1 cellular context compared by ENCODE assay signal in the genomic region with DNA sequence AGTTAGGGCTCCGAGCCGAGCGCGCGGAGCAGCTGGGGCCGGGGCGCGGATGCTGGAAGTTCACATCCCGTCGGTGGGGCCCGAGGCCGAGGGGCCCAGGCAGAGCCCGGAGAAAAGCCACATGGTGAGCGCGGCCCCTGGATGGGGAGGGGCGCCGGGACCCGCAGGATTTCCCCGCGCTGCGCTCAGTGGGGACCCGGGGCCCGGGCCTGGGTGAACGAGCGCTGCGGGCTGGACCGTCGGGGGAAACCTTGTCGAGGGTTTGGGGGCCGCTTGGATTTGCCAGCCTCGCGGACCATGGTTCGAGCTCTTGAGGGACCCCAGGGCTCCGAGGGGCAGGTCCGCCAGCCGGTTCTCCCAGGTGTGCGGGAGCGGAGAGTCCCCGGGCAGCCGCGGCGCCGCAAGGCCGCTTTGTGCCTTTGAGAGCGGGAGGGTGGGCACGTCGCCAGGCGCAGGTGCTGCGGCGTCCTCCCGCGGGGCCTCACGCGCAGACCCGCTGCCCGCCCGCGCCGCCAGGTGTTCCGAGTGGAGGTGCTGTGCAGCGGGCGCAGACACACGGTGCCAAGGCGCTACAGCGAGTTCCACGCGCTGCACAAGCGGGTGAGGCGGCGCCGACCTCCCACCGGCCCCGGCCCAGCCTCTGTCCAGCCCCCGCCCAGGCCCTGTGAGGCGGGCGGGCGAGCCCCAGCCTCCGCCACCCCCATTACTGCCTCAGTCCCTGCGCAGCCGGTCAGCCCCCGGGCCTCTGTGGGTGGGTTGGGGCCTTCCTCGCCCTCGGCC.
A peak's percentile ranks its signal among the peaks of the same experiment; 100 is the strongest.
TF ChIP-seq lines count a peak whose summit lies in the region.

A gene (plus strand): TSS at position 5 of the 780 bp plus-strand sequence. CDS start 45 bp downstream, at position 50.

TF ChIP-seq in HepG2, 621 proteins besides CTCF, POLR2A, EP300 and RAD21 (continued from another document):
- 0 out of 2 replicates have a peak, but pooled peaks have one; percentile 35 for TF ChIP-seq MAF1 (CRISPR knock-in tag; IDR thresholded peaks at IDR 0.05; ENCODE audit: borderline replicate concordance)
- peak; percentile 72 for TF ChIP-seq POLR2G (IDR thresholded peaks at IDR 0.05; ENCODE audit: low read depth, low read length)
- 0 out of 2 replicates have a peak, but pooled peaks have one; percentile 38 for TF ChIP-seq ZNF790 (CRISPR knock-in tag; IDR thresholded peaks at IDR 0.05; ENCODE audit: borderline replicate concordance)
- TF ChIP-seq ZSCAN25 (CRISPR knock-in tag; IDR thresholded peaks at IDR 0.05): 0 out of 2 replicates have a peak, but pooled peaks have one; percentile 38
- peak; percentile 70 for TF ChIP-seq HDAC1 (CRISPR knock-in tag; IDR thresholded peaks at IDR 0.05)
- peak; percentile 44; the same call in 1 of the 2 replicates for TF ChIP-seq SPEN (CRISPR knock-in tag; IDR thresholded peaks at IDR 0.05; ENCODE audit: low read depth)
- peak; percentile 15; the same call in 1 of the 2 replicates for TF ChIP-seq HOXD1 (CRISPR knock-in tag; IDR thresholded peaks at IDR 0.05)
- TF ChIP-seq SAP130 (CRISPR knock-in tag; IDR thresholded peaks at IDR 0.05; ENCODE audit: low read depth): peak; percentile 40
- peak; percentile 46; the same call in 1 of the 2 replicates for TF ChIP-seq ZNF441 (CRISPR knock-in tag; IDR thresholded peaks at IDR 0.05; ENCODE audit: borderline replicate concordance)
- TF ChIP-seq, protein P1, sequence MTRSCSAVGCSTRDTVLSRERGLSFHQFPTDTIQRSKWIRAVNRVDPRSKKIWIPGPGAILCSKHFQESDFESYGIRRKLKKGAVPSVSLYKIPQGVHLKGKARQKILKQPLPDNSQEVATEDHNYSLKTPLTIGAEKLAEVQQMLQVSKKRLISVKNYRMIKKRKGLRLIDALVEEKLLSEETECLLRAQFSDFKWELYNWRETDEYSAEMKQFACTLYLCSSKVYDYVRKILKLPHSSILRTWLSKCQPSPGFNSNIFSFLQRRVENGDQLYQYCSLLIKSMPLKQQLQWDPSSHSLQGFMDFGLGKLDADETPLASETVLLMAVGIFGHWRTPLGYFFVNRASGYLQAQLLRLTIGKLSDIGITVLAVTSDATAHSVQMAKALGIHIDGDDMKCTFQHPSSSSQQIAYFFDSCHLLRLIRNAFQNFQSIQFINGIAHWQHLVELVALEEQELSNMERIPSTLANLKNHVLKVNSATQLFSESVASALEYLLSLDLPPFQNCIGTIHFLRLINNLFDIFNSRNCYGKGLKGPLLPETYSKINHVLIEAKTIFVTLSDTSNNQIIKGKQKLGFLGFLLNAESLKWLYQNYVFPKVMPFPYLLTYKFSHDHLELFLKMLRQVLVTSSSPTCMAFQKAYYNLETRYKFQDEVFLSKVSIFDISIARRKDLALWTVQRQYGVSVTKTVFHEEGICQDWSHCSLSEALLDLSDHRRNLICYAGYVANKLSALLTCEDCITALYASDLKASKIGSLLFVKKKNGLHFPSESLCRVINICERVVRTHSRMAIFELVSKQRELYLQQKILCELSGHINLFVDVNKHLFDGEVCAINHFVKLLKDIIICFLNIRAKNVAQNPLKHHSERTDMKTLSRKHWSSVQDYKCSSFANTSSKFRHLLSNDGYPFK (CRISPR knock-in tag; IDR thresholded peaks at IDR 0.05; ENCODE audit: borderline replicate concordance): no peak
- peak; percentile 83 for TF ChIP-seq ZFY (CRISPR knock-in tag; IDR thresholded peaks at IDR 0.05)
- TF ChIP-seq, protein P2, sequence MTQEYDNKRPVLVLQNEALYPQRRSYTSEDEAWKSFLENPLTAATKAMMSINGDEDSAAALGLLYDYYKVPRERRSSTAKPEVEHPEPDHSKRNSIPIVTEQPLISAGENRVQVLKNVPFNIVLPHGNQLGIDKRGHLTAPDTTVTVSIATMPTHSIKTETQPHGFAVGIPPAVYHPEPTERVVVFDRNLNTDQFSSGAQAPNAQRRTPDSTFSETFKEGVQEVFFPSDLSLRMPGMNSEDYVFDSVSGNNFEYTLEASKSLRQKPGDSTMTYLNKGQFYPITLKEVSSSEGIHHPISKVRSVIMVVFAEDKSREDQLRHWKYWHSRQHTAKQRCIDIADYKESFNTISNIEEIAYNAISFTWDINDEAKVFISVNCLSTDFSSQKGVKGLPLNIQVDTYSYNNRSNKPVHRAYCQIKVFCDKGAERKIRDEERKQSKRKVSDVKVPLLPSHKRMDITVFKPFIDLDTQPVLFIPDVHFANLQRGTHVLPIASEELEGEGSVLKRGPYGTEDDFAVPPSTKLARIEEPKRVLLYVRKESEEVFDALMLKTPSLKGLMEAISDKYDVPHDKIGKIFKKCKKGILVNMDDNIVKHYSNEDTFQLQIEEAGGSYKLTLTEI (CRISPR knock-in tag; conservative IDR thresholded peaks at IDR 0.05): no peak
- TF ChIP-seq, protein P3, sequence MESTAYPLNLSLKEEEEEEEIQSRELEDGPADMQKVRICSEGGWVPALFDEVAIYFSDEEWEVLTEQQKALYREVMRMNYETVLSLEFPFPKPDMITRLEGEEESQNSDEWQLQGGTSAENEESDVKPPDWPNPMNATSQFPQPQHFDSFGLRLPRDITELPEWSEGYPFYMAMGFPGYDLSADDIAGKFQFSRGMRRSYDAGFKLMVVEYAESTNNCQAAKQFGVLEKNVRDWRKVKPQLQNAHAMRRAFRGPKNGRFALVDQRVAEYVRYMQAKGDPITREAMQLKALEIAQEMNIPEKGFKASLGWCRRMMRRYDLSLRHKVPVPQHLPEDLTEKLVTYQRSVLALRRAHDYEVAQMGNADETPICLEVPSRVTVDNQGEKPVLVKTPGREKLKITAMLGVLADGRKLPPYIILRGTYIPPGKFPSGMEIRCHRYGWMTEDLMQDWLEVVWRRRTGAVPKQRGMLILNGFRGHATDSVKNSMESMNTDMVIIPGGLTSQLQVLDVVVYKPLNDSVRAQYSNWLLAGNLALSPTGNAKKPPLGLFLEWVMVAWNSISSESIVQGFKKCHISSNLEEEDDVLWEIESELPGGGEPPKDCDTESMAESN (CRISPR knock-in tag; conservative IDR thresholded peaks at IDR 0.05): 0 out of 2 replicates have a peak, but pooled peaks have one; percentile 38
- TF ChIP-seq SNAI1 (CRISPR knock-in tag; IDR thresholded peaks at IDR 0.05; ENCODE audit: borderline replicate concordance): peak; percentile 83; the same call in 1 of the 2 replicates
- no peak for TF ChIP-seq TEAD3 (CRISPR knock-in tag; optimal IDR thresholded peaks at IDR 0.05; ENCODE audit: borderline replicate concordance)
- 0 out of 2 replicates have a peak, but pooled peaks have one; percentile 37 for TF ChIP-seq ZNF766 (CRISPR knock-in tag; IDR thresholded peaks at IDR 0.05; ENCODE audit: borderline replicate concordance)
- peak; percentile 39; the same call in 1 of the 2 replicates for TF ChIP-seq ZNF121 (CRISPR knock-in tag; IDR thresholded peaks at IDR 0.05)
- no peak for TF ChIP-seq ZEB1 (IDR thresholded peaks at IDR 0.05; ENCODE audit: insufficient replicate concordance, low read depth)
- peak; percentile 26; the same call in 1 of the 2 replicates for TF ChIP-seq ZNF556 (CRISPR knock-in tag; IDR thresholded peaks at IDR 0.05; ENCODE audit: borderline replicate concordance)
- no peak for TF ChIP-seq RNF2 (conservative IDR thresholded peaks at IDR 0.05; ENCODE audit: low read depth)
- TF ChIP-seq, protein P4, sequence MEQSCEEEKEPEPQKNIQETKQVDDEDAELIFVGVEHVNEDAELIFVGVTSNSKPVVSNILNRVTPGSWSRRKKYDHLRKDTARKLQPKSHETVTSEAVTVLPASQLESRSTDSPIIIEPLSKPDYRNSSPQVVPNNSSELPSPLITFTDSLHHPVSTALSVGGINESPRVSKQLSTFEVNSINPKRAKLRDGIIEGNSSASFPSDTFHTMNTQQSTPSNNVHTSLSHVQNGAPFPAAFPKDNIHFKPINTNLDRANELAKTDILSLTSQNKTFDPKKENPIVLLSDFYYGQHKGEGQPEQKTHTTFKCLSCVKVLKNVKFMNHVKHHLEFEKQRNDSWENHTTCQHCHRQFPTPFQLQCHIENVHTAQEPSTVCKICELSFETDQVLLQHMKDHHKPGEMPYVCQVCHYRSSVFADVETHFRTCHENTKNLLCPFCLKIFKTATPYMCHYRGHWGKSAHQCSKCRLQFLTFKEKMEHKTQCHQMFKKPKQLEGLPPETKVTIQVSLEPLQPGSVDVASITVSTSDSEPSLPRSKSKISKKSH (CRISPR knock-in tag; IDR thresholded peaks at IDR 0.05; ENCODE audit: borderline replicate concordance): peak; percentile 31; the same call in 1 of the 2 replicates
- TF ChIP-seq HNRNPH1 (optimal IDR thresholded peaks at IDR 0.05; ENCODE audit: low read depth, low read length): no peak
- TF ChIP-seq, protein P5, sequence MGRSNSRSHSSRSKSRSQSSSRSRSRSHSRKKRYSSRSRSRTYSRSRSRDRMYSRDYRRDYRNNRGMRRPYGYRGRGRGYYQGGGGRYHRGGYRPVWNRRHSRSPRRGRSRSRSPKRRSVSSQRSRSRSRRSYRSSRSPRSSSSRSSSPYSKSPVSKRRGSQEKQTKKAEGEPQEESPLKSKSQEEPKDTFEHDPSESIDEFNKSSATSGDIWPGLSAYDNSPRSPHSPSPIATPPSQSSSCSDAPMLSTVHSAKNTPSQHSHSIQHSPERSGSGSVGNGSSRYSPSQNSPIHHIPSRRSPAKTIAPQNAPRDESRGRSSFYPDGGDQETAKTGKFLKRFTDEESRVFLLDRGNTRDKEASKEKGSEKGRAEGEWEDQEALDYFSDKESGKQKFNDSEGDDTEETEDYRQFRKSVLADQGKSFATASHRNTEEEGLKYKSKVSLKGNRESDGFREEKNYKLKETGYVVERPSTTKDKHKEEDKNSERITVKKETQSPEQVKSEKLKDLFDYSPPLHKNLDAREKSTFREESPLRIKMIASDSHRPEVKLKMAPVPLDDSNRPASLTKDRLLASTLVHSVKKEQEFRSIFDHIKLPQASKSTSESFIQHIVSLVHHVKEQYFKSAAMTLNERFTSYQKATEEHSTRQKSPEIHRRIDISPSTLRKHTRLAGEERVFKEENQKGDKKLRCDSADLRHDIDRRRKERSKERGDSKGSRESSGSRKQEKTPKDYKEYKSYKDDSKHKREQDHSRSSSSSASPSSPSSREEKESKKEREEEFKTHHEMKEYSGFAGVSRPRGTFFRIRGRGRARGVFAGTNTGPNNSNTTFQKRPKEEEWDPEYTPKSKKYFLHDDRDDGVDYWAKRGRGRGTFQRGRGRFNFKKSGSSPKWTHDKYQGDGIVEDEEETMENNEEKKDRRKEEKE (IDR thresholded peaks at IDR 0.05): no peak
- peak; percentile 28; the same call in 1 of the 2 replicates for TF ChIP-seq ESRRA (CRISPR knock-in tag; IDR thresholded peaks at IDR 0.05; ENCODE audit: low read depth)
- 0 out of 2 replicates have a peak, but pooled peaks have one; percentile 17 for TF ChIP-seq ZNF501 (CRISPR knock-in tag; IDR thresholded peaks at IDR 0.05)
- TF ChIP-seq ZNF335 (CRISPR knock-in tag; IDR thresholded peaks at IDR 0.05): 0 out of 2 replicates have a peak, but pooled peaks have one; percentile 20
- TF ChIP-seq BORCS8-MEF2B (CRISPR knock-in tag; IDR thresholded peaks at IDR 0.05): 0 out of 2 replicates have a peak, but pooled peaks have one; percentile 12
- 0 out of 2 replicates have a peak, but pooled peaks have one; percentile 19 for TF ChIP-seq PCBP1 (IDR thresholded peaks at IDR 0.05; ENCODE audit: borderline replicate concordance, low read depth, low read length)
- no peak for TF ChIP-seq ATF7-NPFF (CRISPR knock-in tag; IDR thresholded peaks at IDR 0.05; ENCODE audit: low read depth)
- TF ChIP-seq ZFX (CRISPR knock-in tag; IDR thresholded peaks at IDR 0.05; ENCODE audit: low read depth): peak; percentile 78
- TF ChIP-seq, protein P6, sequence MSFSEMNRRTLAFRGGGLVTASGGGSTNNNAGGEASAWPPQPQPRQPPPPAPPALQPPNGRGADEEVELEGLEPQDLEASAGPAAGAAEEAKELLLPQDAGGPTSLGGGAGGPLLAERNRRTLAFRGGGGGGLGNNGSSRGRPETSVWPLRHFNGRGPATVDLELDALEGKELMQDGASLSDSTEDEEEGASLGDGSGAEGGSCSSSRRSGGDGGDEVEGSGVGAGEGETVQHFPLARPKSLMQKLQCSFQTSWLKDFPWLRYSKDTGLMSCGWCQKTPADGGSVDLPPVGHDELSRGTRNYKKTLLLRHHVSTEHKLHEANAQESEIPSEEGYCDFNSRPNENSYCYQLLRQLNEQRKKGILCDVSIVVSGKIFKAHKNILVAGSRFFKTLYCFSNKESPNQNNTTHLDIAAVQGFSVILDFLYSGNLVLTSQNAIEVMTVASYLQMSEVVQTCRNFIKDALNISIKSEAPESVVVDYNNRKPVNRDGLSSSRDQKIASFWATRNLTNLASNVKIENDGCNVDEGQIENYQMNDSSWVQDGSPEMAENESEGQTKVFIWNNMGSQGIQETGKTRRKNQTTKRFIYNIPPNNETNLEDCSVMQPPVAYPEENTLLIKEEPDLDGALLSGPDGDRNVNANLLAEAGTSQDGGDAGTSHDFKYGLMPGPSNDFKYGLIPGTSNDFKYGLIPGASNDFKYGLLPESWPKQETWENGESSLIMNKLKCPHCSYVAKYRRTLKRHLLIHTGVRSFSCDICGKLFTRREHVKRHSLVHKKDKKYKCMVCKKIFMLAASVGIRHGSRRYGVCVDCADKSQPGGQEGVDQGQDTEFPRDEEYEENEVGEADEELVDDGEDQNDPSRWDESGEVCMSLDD (CRISPR knock-in tag; IDR thresholded peaks at IDR 0.05; ENCODE audit: borderline replicate concordance): peak; percentile 54; the same call in 1 of the 2 replicates
- TF ChIP-seq YEATS2 (CRISPR knock-in tag; IDR thresholded peaks at IDR 0.05; ENCODE audit: borderline replicate concordance): no peak
- TF ChIP-seq HMGA1 (CRISPR knock-in tag; conservative IDR thresholded peaks at IDR 0.05): no peak
- TF ChIP-seq RBFOX2 (IDR thresholded peaks at IDR 0.05; ENCODE audit: low read depth, low read length): peak; percentile 52
TF ChIP-seq in HepG2: peak in this region for 83.
